ENCODE assay signal across 18 cellular contexts in the genomic region with DNA sequence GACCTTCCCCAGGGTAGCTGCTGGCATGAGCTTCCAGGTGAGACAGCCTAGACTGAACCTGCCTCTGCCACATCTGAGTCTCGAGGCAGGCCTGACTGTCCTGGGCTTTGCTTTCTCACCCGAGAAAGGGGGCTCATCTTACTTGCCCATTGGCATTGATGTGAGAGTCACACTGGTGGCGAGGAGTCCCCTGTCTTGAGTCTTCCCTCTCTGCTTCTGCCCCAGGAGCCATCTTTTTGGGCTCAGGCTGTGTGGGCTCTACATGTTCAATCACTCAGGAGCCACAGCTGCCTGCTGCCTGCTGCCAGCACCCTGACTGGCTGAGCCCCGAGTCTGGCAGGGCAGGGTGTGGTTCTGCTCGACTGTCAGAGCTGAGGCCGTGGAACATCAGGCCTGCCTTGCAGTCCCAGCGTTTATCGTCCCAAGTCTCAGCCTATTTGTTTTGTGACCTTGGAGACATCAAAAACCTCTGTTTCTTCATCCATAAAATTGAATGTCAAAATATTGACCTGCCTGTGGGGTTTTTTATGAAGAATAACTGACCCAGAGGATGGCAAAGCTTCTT.
"Had no signal": no experiment of that assay in that cellular context is flagged by ENCODE, and none has a peak within 500 bp of the region (broad histone marks: within the 10 kb centered on the region; RNA-seq: fewer than 3 reads in every experiment).

No MANE protein-coding gene starts in this region.

- H3K4me1 ChIP-seq: spleen had no signal

- H3K27me3 ChIP-seq: pancreas, spleen had no signal

- H3K9me3 ChIP-seq: pancreas, spleen had no signal

- H3K4me3 ChIP-seq: pancreas, spleen had no signal

- H3K27ac ChIP-seq: spleen had no signal

- ATAC-seq: activated CD4-positive, CD25-positive, alpha-beta regulatory T cell treated with anti-CD3 and anti-CD28 coated beads, Interleukin-2, amount 50 U/mL, for 24 hours; activated naive CD4-positive, alpha-beta T cell treated with anti-CD3 and anti-CD28 coated beads, Interleukin-2, amount 50 U/mL, for 72 hours; effector memory CD8-positive, alpha-beta T cell; left lobe of liver; sciatic nerve; stimulated activated naive B cell treated with anti-CD40 and anti-IgM and Interleukin-4, amounts not matched to agents 10 μg/mL and 1 μg/mL and 100 μg/mL, for 72 hours had no signal

- DNase-seq: activated CD4-positive, alpha-beta T cell treated with anti-CD3 and anti-CD28 coated beads, Interleukin-2, amount 10 ng/mL, durations not matched to agents 7 days and 5 days; activated CD8-positive, alpha-beta memory T cell treated with anti-CD3 and anti-CD28 coated beads, Interleukin-2, amount 50 U/mL, for 4 hours; activated gamma-delta T cell treated with Interleukin-2 at 50 U/mL for 16 hours; activated T-cell treated with anti-CD3 and anti-CD28 coated beads, Interleukin-2, amount 50 U/mL, for 48 hours; dermis blood vessel endothelial cell; effector memory CD8-positive, alpha-beta T cell; foreskin melanocyte; glutamatergic neuron; hypothalamus; islet precursor cell; pancreas; spleen; stimulated activated CD4-positive, alpha-beta T cell treated with anti-CD3 and anti-CD28 coated beads, Interleukin-4, amount 100 ng/mL, for 4 hours; stimulated activated naive B cell treated with anti-CD40 and anti-IgM and Interleukin-4, amounts not matched to agents 10 μg/mL and 1 μg/mL and 100 μg/mL, for 72 hours had no signal

- H3K36me3 ChIP-seq: pancreas had no signal
